ENCODE assay signal across 17 cellular contexts in genomic region chr6:35033683-35034082, GRCh38.
DNase-seq lines count a peak whose midpoint lies in the region; ATAC-seq and TF ChIP-seq lines count a peak whose summit lies in the region.
"Had no signal": no experiment of that assay in that cellular context is flagged by ENCODE, and none has a peak within 500 bp of the region (broad histone marks: within the 10 kb centered on the region; RNA-seq: fewer than 3 reads in every experiment).

No MANE protein-coding gene starts in this region.

- 84% methylated on average over 6 of the region's 6 CpGs for whole genome bisulfite sequencing in esophagus muscularis mucosa
- WGBS in stomach, 5 donors = 71 to 91% (median 89%) methylated on average over 6 of the region's 6 CpGs
- WGBS in aorta, 2 donors = 60 to 73% methylated on average over 6 of the region's 6 CpGs

- H3K4me1 ChIP-seq in esophagus muscularis mucosa (peaks cover 59 to 100% (median 99%) of the 10 kb centered on the region in 4 donors), muscle layer of colon (ENCODE audit: insufficient read depth, low read length) (peaks cover 77% of the 10 kb centered on the region), stomach (peaks cover 24 to 72% (median 58%) of the 10 kb centered on the region in 4 donors), aorta (ENCODE audit: control insufficient read depth in 1 of 2, insufficient read depth in 2 of 2, low read length in 2 of 2) (peaks cover 3 to 9% of the 10 kb centered on the region in 2 donors)
- H3K4me1 ChIP-seq: BE2C had no signal

- no peaks in the 10 kb centered on the region for H3K9me3 ChIP-seq in esophagus muscularis mucosa
- H3K9me3 ChIP-seq in muscle layer of colon (ENCODE audit: low read length) = no peaks in the 10 kb centered on the region
- no peaks in the 10 kb centered on the region for H3K9me3 ChIP-seq in stomach
- H3K9me3 ChIP-seq in aorta (ENCODE audit: control insufficient read depth, low read length) = no peaks in the 10 kb centered on the region
- H3K9me3 ChIP-seq: BE2C had no signal

- intact Hi-C loops in esophagus muscularis mucosa (cut with DNase I) (no loop called here), stomach (cut with DNase I; ENCODE audit: low total_unique reads) (no loop called here), aorta (cut with DNase I) (no loop called here)
- intact Hi-C loops in activated CD4-positive, alpha-beta T cell treated with anti-CD3 and anti-CD28 coated beads for 36 hours (cut with DNase I, micrococcal nuclease) = no loop called here
- intact Hi-C loops in activated CD8-positive, alpha-beta T cell treated with anti-CD3 and anti-CD28 coated beads for 36 hours (cut with micrococcal nuclease) = no loop called here

- H3K36me3 ChIP-seq in esophagus muscularis mucosa (peaks cover 0 to 19% (median 12%) of the 10 kb centered on the region in 4 donors), muscle layer of colon (ENCODE audit: insufficient read depth, low read length) (peaks cover 21% of the 10 kb centered on the region), stomach (peaks cover 0 to 14% (median 8%) of the 10 kb centered on the region in 4 donors), aorta (ENCODE audit: control insufficient read depth in 1 of 2, insufficient read depth in 2 of 2, low read length in 1 of 2) (no peaks in the 10 kb centered on the region)
- H3K36me3 ChIP-seq: BE2C had no signal

- CTCF ChIA-PET in activated CD4-positive, alpha-beta T cell treated with anti-CD3 and anti-CD28 coated beads for 36 hours (lab: Charles Lee) = interaction anchor here (1.1 to 1.4 kb wide), 2 partner anchors 22 to 106 kb away, joined by 5 read pairs; no protein-coding TSS in a partner anchor
- CTCF ChIA-PET in activated CD8-positive, alpha-beta T cell treated with anti-CD3 and anti-CD28 coated beads for 36 hours (lab: Charles Lee) = interaction anchor here (1.2 kb wide), 1 partner anchor 208 kb away, joined by 3 read pairs; no protein-coding TSS in a partner anchor

- peak overlapping the region; percentile 75 to 99 (median 94) for H3K27ac ChIP-seq in esophagus muscularis mucosa (replicated peaks in 1 of 4)
- H3K27ac ChIP-seq in muscle layer of colon (ENCODE audit: low read depth, low read length) = peak overlapping the region; percentile 50
- H3K27ac ChIP-seq in stomach = peak overlapping the region in 4 of 5 donors; percentile 54 to 80 (median 74)
- peak overlapping the region; percentile 46 to 71 for H3K27ac ChIP-seq in aorta (ENCODE audit: low read depth in 1 of 2, low read length in 2 of 2)

- no peaks in the 10 kb centered on the region for H3K4me1 Mint-ChIP-seq in activated CD4-positive, alpha-beta T cell treated with anti-CD3 and anti-CD28 coated beads for 36 hours
- no peaks in the 10 kb centered on the region for H3K4me1 Mint-ChIP-seq in activated CD8-positive, alpha-beta T cell treated with anti-CD3 and anti-CD28 coated beads for 36 hours (ENCODE audit: low read depth)
- no peaks in the 10 kb centered on the region for H3K4me1 Mint-ChIP-seq in activated T-cell treated with anti-CD3 and anti-CD28 coated beads, Interleukin-2, amount 50 U/mL, for 24 hours (ENCODE audit: low read depth)
- H3K4me1 Mint-ChIP-seq: CD4-positive, alpha-beta memory T cell had no signal

- no peak overlapping the region for H3K4me3 ChIP-seq in esophagus muscularis mucosa
- H3K4me3 ChIP-seq in muscle layer of colon (ENCODE audit: low read depth in 1 of 2, low read length in 2 of 2) = peak overlapping the region in 1 of 2 donors; percentile 5
- no peak overlapping the region for H3K4me3 ChIP-seq in stomach
- H3K4me3 ChIP-seq in aorta (ENCODE audit: low read length in 2 of 2) = no peak overlapping the region
- H3K4me3 ChIP-seq: GM23248 had no signal

- POLR2A ChIA-PET in activated CD4-positive, alpha-beta T cell treated with anti-CD3 and anti-CD28 coated beads for 36 hours (lab: Charles Lee) = no interaction called here
- POLR2A ChIA-PET in activated CD8-positive, alpha-beta T cell treated with anti-CD3 and anti-CD28 coated beads for 36 hours (lab: Charles Lee) = interaction anchor here (0.6 kb wide), 1 partner anchor 158 kb away, joined by 3 read pairs; no protein-coding TSS in a partner anchor

- H3K9ac ChIP-seq in muscle layer of colon (ENCODE audit: low read length) = peak overlapping the region; percentile 4
- H3K9ac ChIP-seq: GM23248 had no signal

- no peak for ATAC-seq in aorta (ENCODE audit: low FRiP score)
- ATAC-seq in activated CD4-positive, alpha-beta T cell treated with anti-CD3 and anti-CD28 coated beads for 36 hours = no peak
- ATAC-seq in activated CD8-positive, alpha-beta T cell treated with anti-CD3 and anti-CD28 coated beads for 36 hours = no peak

- TF ChIP-seq EP300 in esophagus muscularis mucosa (IDR thresholded peaks at IDR 0.05) = no peak
- TF ChIP-seq EP300 in stomach (IDR thresholded peaks at IDR 0.05) = no peak

- H3K27me3 ChIP-seq in esophagus muscularis mucosa (no peaks in the 10 kb centered on the region), muscle layer of colon (ENCODE audit: control insufficient read depth in 1 of 2, insufficient read depth in 2 of 2, low read length in 2 of 2) (no peaks in the 10 kb centered on the region), stomach (no peaks in the 10 kb centered on the region), aorta (ENCODE audit: control insufficient read depth in 1 of 2, insufficient read depth in 2 of 2, low read length in 1 of 2) (no peaks in the 10 kb centered on the region)
- H3K27me3 ChIP-seq: BE2C had no signal

- H3K27me3 Mint-ChIP-seq in activated CD4-positive, alpha-beta T cell treated with anti-CD3 and anti-CD28 coated beads for 36 hours = no peaks in the 10 kb centered on the region
- H3K27me3 Mint-ChIP-seq in activated CD8-positive, alpha-beta T cell treated with anti-CD3 and anti-CD28 coated beads for 36 hours = no peaks in the 10 kb centered on the region
- no peaks in the 10 kb centered on the region for H3K27me3 Mint-ChIP-seq in activated T-cell treated with anti-CD3 and anti-CD28 coated beads, Interleukin-2, amount 50 U/mL, for 24 hours
- H3K27me3 Mint-ChIP-seq: CD4-positive, alpha-beta memory T cell had no signal

- H3K36me3 Mint-ChIP-seq in activated CD4-positive, alpha-beta T cell treated with anti-CD3 and anti-CD28 coated beads for 36 hours (ENCODE audit: low read depth) = peaks cover 1% of the 10 kb centered on the region
- no peaks in the 10 kb centered on the region for H3K36me3 Mint-ChIP-seq in activated CD8-positive, alpha-beta T cell treated with anti-CD3 and anti-CD28 coated beads for 36 hours (ENCODE audit: low read depth)
- peaks cover 7% of the 10 kb centered on the region for H3K36me3 Mint-ChIP-seq in activated T-cell treated with anti-CD3 and anti-CD28 coated beads, Interleukin-2, amount 50 U/mL, for 24 hours (ENCODE audit: low read depth)

- no peak overlapping the region for H3K27ac Mint-ChIP-seq in activated CD4-positive, alpha-beta T cell treated with anti-CD3 and anti-CD28 coated beads for 36 hours
- H3K27ac Mint-ChIP-seq in activated CD8-positive, alpha-beta T cell treated with anti-CD3 and anti-CD28 coated beads for 36 hours = no peak overlapping the region
- H3K27ac Mint-ChIP-seq in activated T-cell treated with anti-CD3 and anti-CD28 coated beads, Interleukin-2, amount 50 U/mL, for 24 hours = no peak overlapping the region

- TF ChIP-seq POLR2A in esophagus muscularis mucosa (IDR thresholded peaks at IDR 0.05; ENCODE audit: low read depth) (no peak), stomach (IDR thresholded peaks at IDR 0.05) (no peak)

- no peak for TF ChIP-seq CTCF in esophagus muscularis mucosa (IDR thresholded peaks at IDR 0.05)
- no peak for TF ChIP-seq CTCF in stomach (IDR thresholded peaks at IDR 0.05)
- no peak for TF ChIP-seq CTCF in activated CD8-positive, alpha-beta T cell treated with anti-CD3 and anti-CD28 coated beads for 36 hours (IDR thresholded peaks at IDR 0.05)

- DNase-seq in esophagus muscularis mucosa (ENCODE audit: extremely low spot score) (no peak), stomach (no peak), aorta (no peak)
- no peak for DNase-seq in activated CD4-positive, alpha-beta T cell treated with anti-CD3 and anti-CD28 coated beads for 36 hours
- no peak for DNase-seq in activated CD8-positive, alpha-beta T cell treated with anti-CD3 and anti-CD28 coated beads for 36 hours
- no peak for DNase-seq in activated T-cell treated with anti-CD3 and anti-CD28 coated beads, Interleukin-2, amount 50 U/mL, for 24 hours
- DNase-seq: BE2C; CD4-positive, alpha-beta memory T cell; GM23248; KBM-7; NCI-H1436; NCI-H2029 treated with DMSO at 0.1 percent for 48 hours; NCI-H2171 treated with DMSO at 0.1 percent for 48 hours; NCI-H748 treated with DMSO at 0.1 percent for 48 hours; OCI-M1; RPMI8226 had no signal

- no peaks in the 10 kb centered on the region for H3K9me3 Mint-ChIP-seq in activated CD4-positive, alpha-beta T cell treated with anti-CD3 and anti-CD28 coated beads for 36 hours (ENCODE audit: low read depth)
- no peaks in the 10 kb centered on the region for H3K9me3 Mint-ChIP-seq in activated CD8-positive, alpha-beta T cell treated with anti-CD3 and anti-CD28 coated beads for 36 hours
- no peaks in the 10 kb centered on the region for H3K9me3 Mint-ChIP-seq in activated T-cell treated with anti-CD3 and anti-CD28 coated beads, Interleukin-2, amount 50 U/mL, for 24 hours
- H3K9me3 Mint-ChIP-seq: CD4-positive, alpha-beta memory T cell had no signal

- no peak overlapping the region for H3K4me3 Mint-ChIP-seq in activated CD4-positive, alpha-beta T cell treated with anti-CD3 and anti-CD28 coated beads for 36 hours
- no peak overlapping the region for H3K4me3 Mint-ChIP-seq in activated CD8-positive, alpha-beta T cell treated with anti-CD3 and anti-CD28 coated beads for 36 hours
- no peak overlapping the region for H3K4me3 Mint-ChIP-seq in activated T-cell treated with anti-CD3 and anti-CD28 coated beads, Interleukin-2, amount 50 U/mL, for 24 hours
- H3K4me3 Mint-ChIP-seq: CD4-positive, alpha-beta memory T cell had no signal
